In the genomic region with DNA sequence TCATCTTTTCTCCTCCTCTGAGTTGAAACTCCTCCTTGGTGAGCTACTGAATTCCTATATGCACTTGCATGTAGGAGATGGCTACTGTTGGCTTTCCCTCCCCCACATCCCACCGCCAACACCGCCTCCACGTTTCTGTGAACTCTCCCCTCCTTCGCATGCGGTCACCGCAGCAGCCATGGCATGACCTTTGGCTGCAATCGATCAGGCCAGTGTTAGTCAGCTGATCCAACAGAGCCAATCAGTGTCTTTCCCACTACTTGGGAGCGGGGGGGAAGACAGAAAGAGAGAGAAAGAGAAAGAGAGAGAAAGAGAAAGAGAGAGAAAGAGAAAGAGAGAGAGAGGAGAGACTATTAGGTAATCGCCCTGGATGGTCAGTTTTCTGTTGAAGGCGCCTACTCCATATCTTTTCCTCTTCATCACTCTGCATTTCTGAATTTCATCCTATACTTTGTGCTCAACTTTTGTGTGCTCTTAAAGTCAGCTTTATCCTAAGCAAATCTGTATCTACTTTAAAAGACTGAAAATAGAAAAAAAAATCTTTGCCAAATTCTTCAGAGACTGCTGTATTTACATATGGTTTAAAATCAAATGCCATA, we compare ENCODE assay signal across 1 cellular context.
TF ChIP-seq lines count a peak whose summit lies in the region.

No MANE protein-coding gene starts in this region.

TF ChIP-seq in HepG2, 621 proteins besides CTCF, POLR2A, EP300 and RAD21 (continued from another document and continues in another):
- TF ChIP-seq, protein P1, sequence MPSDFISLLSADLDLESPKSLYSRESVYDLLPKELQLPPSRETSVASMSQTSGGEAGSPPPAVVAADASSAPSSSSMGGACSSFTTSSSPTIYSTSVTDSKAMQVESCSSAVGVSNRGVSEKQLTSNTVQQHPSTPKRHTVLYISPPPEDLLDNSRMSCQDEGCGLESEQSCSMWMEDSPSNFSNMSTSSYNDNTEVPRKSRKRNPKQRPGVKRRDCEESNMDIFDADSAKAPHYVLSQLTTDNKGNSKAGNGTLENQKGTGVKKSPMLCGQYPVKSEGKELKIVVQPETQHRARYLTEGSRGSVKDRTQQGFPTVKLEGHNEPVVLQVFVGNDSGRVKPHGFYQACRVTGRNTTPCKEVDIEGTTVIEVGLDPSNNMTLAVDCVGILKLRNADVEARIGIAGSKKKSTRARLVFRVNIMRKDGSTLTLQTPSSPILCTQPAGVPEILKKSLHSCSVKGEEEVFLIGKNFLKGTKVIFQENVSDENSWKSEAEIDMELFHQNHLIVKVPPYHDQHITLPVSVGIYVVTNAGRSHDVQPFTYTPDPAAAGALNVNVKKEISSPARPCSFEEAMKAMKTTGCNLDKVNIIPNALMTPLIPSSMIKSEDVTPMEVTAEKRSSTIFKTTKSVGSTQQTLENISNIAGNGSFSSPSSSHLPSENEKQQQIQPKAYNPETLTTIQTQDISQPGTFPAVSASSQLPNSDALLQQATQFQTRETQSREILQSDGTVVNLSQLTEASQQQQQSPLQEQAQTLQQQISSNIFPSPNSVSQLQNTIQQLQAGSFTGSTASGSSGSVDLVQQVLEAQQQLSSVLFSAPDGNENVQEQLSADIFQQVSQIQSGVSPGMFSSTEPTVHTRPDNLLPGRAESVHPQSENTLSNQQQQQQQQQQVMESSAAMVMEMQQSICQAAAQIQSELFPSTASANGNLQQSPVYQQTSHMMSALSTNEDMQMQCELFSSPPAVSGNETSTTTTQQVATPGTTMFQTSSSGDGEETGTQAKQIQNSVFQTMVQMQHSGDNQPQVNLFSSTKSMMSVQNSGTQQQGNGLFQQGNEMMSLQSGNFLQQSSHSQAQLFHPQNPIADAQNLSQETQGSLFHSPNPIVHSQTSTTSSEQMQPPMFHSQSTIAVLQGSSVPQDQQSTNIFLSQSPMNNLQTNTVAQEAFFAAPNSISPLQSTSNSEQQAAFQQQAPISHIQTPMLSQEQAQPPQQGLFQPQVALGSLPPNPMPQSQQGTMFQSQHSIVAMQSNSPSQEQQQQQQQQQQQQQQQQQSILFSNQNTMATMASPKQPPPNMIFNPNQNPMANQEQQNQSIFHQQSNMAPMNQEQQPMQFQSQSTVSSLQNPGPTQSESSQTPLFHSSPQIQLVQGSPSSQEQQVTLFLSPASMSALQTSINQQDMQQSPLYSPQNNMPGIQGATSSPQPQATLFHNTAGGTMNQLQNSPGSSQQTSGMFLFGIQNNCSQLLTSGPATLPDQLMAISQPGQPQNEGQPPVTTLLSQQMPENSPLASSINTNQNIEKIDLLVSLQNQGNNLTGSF (CRISPR knock-in tag; IDR thresholded peaks at IDR 0.05): peak; percentile 95
- TF ChIP-seq ZNF329 (CRISPR knock-in tag; IDR thresholded peaks at IDR 0.05; ENCODE audit: low read depth): peak; percentile 75; the same call in 1 of the 2 replicates
- TF ChIP-seq KDM2A (CRISPR knock-in tag; IDR thresholded peaks at IDR 0.05; ENCODE audit: borderline replicate concordance, low read depth): peak; percentile 86; the same call in 1 of the 2 replicates
- TF ChIP-seq ZBTB3 (CRISPR knock-in tag; IDR thresholded peaks at IDR 0.05; ENCODE audit: borderline replicate concordance, low read depth): peak; percentile 84; the same call in 1 of the 2 replicates
- TF ChIP-seq ZFAT (CRISPR knock-in tag; conservative IDR thresholded peaks at IDR 0.05): no peak
- peak; percentile 87 for TF ChIP-seq ZGPAT (CRISPR knock-in tag; IDR thresholded peaks at IDR 0.05)
- no peak for TF ChIP-seq SRSF1 (optimal IDR thresholded peaks at IDR 0.05; ENCODE audit: low read depth, low read length)
- TF ChIP-seq, protein P2, sequence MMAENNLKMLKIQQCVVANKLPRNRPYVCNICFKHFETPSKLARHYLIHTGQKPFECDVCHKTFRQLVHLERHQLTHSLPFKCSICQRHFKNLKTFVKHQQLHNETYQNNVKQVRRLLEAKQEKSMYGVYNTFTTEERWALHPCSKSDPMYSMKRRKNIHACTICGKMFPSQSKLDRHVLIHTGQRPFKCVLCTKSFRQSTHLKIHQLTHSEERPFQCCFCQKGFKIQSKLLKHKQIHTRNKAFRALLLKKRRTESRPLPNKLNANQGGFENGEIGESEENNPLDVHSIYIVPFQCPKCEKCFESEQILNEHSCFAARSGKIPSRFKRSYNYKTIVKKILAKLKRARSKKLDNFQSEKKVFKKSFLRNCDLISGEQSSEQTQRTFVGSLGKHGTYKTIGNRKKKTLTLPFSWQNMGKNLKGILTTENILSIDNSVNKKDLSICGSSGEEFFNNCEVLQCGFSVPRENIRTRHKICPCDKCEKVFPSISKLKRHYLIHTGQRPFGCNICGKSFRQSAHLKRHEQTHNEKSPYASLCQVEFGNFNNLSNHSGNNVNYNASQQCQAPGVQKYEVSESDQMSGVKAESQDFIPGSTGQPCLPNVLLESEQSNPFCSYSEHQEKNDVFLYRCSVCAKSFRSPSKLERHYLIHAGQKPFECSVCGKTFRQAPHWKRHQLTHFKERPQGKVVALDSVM (CRISPR knock-in tag; IDR thresholded peaks at IDR 0.05): no peak
- TF ChIP-seq DNMT1 (CRISPR knock-in tag; IDR thresholded peaks at IDR 0.05): no peak
- peak; percentile 94 for TF ChIP-seq GATAD2A (CRISPR knock-in tag; IDR thresholded peaks at IDR 0.05)
- peak; percentile 40; the same call in 1 of the 2 replicates for TF ChIP-seq ZNF501 (CRISPR knock-in tag; IDR thresholded peaks at IDR 0.05)
- TF ChIP-seq NCOA2 (CRISPR knock-in tag; IDR thresholded peaks at IDR 0.05): peak; percentile 75
- no peak for TF ChIP-seq HMGA1 (CRISPR knock-in tag; conservative IDR thresholded peaks at IDR 0.05)
- TF ChIP-seq HIVEP1 (CRISPR knock-in tag; IDR thresholded peaks at IDR 0.05): peak; percentile 94
- TF ChIP-seq ZNF746 (CRISPR knock-in tag; IDR thresholded peaks at IDR 0.05): peak; percentile 97
- peak; percentile 98 for TF ChIP-seq IKZF4 (CRISPR knock-in tag; IDR thresholded peaks at IDR 0.05; ENCODE audit: borderline replicate concordance, low read depth, not compliant biosample characterization)
- TF ChIP-seq, protein P3, sequence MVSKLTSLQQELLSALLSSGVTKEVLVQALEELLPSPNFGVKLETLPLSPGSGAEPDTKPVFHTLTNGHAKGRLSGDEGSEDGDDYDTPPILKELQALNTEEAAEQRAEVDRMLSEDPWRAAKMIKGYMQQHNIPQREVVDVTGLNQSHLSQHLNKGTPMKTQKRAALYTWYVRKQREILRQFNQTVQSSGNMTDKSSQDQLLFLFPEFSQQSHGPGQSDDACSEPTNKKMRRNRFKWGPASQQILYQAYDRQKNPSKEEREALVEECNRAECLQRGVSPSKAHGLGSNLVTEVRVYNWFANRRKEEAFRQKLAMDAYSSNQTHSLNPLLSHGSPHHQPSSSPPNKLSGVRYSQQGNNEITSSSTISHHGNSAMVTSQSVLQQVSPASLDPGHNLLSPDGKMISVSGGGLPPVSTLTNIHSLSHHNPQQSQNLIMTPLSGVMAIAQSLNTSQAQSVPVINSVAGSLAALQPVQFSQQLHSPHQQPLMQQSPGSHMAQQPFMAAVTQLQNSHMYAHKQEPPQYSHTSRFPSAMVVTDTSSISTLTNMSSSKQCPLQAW (CRISPR knock-in tag; IDR thresholded peaks at IDR 0.05): 0 out of 2 replicates have a peak, but pooled peaks have one; percentile 38
- TF ChIP-seq, protein P4, sequence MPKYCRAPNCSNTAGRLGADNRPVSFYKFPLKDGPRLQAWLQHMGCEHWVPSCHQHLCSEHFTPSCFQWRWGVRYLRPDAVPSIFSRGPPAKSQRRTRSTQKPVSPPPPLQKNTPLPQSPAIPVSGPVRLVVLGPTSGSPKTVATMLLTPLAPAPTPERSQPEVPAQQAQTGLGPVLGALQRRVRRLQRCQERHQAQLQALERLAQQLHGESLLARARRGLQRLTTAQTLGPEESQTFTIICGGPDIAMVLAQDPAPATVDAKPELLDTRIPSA (CRISPR knock-in tag; IDR thresholded peaks at IDR 0.05; ENCODE audit: borderline replicate concordance): no peak
- peak; percentile 91 for TF ChIP-seq ZBTB38 (CRISPR knock-in tag; IDR thresholded peaks at IDR 0.05)
- TF ChIP-seq ZKSCAN5 (CRISPR knock-in tag; IDR thresholded peaks at IDR 0.05): peak; percentile 46; the same call in 1 of the 2 replicates
- TF ChIP-seq, protein P5, sequence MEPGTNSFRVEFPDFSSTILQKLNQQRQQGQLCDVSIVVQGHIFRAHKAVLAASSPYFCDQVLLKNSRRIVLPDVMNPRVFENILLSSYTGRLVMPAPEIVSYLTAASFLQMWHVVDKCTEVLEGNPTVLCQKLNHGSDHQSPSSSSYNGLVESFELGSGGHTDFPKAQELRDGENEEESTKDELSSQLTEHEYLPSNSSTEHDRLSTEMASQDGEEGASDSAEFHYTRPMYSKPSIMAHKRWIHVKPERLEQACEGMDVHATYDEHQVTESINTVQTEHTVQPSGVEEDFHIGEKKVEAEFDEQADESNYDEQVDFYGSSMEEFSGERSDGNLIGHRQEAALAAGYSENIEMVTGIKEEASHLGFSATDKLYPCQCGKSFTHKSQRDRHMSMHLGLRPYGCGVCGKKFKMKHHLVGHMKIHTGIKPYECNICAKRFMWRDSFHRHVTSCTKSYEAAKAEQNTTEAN (CRISPR knock-in tag; conservative IDR thresholded peaks at IDR 0.05): 0 out of 2 replicates have a peak, but pooled peaks have one; percentile 67
- peak; percentile 92 for TF ChIP-seq HDAC2 (CRISPR knock-in tag; IDR thresholded peaks at IDR 0.05)
- TF ChIP-seq NFRKB (IDR thresholded peaks at IDR 0.05): no peak
- TF ChIP-seq ZNF891 (CRISPR knock-in tag; IDR thresholded peaks at IDR 0.05): peak; percentile 89; the same call in 1 of the 2 replicates
- TF ChIP-seq PAWR (CRISPR knock-in tag; IDR thresholded peaks at IDR 0.05; ENCODE audit: borderline replicate concordance): no peak
- no peak for TF ChIP-seq GTF3A (CRISPR knock-in tag; conservative IDR thresholded peaks at IDR 0.05)
- TF ChIP-seq, protein P6, sequence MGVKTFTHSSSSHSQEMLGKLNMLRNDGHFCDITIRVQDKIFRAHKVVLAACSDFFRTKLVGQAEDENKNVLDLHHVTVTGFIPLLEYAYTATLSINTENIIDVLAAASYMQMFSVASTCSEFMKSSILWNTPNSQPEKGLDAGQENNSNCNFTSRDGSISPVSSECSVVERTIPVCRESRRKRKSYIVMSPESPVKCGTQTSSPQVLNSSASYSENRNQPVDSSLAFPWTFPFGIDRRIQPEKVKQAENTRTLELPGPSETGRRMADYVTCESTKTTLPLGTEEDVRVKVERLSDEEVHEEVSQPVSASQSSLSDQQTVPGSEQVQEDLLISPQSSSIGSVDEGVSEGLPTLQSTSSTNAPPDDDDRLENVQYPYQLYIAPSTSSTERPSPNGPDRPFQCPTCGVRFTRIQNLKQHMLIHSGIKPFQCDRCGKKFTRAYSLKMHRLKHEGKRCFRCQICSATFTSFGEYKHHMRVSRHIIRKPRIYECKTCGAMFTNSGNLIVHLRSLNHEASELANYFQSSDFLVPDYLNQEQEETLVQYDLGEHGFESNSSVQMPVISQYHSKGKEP (CRISPR knock-in tag; IDR thresholded peaks at IDR 0.05): 0 out of 2 replicates have a peak, but pooled peaks have one; percentile 49
- TF ChIP-seq ZNF326 (CRISPR knock-in tag; IDR thresholded peaks at IDR 0.05; ENCODE audit: borderline replicate concordance): no peak
- TF ChIP-seq RXRA (CRISPR knock-in tag; IDR thresholded peaks at IDR 0.05): peak; percentile 98
- TF ChIP-seq TBP (CRISPR knock-in tag; IDR thresholded peaks at IDR 0.05): no peak
- no peak for TF ChIP-seq MTF2 (CRISPR knock-in tag; IDR thresholded peaks at IDR 0.05; ENCODE audit: borderline replicate concordance)
- peak; percentile 81 for TF ChIP-seq SKI (IDR thresholded peaks at IDR 0.05; ENCODE audit: partially characterized antibody)
- TF ChIP-seq HMG20B (CRISPR knock-in tag; conservative IDR thresholded peaks at IDR 0.05): 0 out of 2 replicates have a peak, but pooled peaks have one; percentile 55
- peak; percentile 95 for TF ChIP-seq ZNF331 (CRISPR knock-in tag; IDR thresholded peaks at IDR 0.05)
- TF ChIP-seq CBX1 (IDR thresholded peaks at IDR 0.05; ENCODE audit: low read depth): peak; percentile 73
- TF ChIP-seq, protein P7, sequence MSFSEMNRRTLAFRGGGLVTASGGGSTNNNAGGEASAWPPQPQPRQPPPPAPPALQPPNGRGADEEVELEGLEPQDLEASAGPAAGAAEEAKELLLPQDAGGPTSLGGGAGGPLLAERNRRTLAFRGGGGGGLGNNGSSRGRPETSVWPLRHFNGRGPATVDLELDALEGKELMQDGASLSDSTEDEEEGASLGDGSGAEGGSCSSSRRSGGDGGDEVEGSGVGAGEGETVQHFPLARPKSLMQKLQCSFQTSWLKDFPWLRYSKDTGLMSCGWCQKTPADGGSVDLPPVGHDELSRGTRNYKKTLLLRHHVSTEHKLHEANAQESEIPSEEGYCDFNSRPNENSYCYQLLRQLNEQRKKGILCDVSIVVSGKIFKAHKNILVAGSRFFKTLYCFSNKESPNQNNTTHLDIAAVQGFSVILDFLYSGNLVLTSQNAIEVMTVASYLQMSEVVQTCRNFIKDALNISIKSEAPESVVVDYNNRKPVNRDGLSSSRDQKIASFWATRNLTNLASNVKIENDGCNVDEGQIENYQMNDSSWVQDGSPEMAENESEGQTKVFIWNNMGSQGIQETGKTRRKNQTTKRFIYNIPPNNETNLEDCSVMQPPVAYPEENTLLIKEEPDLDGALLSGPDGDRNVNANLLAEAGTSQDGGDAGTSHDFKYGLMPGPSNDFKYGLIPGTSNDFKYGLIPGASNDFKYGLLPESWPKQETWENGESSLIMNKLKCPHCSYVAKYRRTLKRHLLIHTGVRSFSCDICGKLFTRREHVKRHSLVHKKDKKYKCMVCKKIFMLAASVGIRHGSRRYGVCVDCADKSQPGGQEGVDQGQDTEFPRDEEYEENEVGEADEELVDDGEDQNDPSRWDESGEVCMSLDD (CRISPR knock-in tag; IDR thresholded peaks at IDR 0.05; ENCODE audit: borderline replicate concordance): 0 out of 2 replicates have a peak, but pooled peaks have one; percentile 62
- TF ChIP-seq PTBP1 (IDR thresholded peaks at IDR 0.05; ENCODE audit: low read depth, low read length, poor library complexity, severe bottlenecking): no peak
- TF ChIP-seq, protein P8, sequence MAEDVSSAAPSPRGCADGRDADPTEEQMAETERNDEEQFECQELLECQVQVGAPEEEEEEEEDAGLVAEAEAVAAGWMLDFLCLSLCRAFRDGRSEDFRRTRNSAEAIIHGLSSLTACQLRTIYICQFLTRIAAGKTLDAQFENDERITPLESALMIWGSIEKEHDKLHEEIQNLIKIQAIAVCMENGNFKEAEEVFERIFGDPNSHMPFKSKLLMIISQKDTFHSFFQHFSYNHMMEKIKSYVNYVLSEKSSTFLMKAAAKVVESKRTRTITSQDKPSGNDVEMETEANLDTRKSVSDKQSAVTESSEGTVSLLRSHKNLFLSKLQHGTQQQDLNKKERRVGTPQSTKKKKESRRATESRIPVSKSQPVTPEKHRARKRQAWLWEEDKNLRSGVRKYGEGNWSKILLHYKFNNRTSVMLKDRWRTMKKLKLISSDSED (CRISPR knock-in tag; IDR thresholded peaks at IDR 0.05): no peak
- no peak for TF ChIP-seq NFIB (CRISPR knock-in tag; IDR thresholded peaks at IDR 0.05; ENCODE audit: borderline replicate concordance)
- TF ChIP-seq, protein P9, sequence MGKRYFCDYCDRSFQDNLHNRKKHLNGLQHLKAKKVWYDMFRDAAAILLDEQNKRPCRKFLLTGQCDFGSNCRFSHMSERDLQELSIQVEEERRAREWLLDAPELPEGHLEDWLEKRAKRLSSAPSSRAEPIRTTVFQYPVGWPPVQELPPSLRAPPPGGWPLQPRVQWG (CRISPR knock-in tag; IDR thresholded peaks at IDR 0.05; ENCODE audit: borderline replicate concordance, low read depth): no peak
